Comparison of ENCODE assay signal across 14 cellular contexts in genomic region chr11:9687736-9688494, GRCh38. TPM values are rescaled to one million over a fixed set of nuclear protein-coding genes. Genes with fewer than 3 reads are reported as not detected.
DNase-seq lines count a peak whose midpoint lies in the region; ATAC-seq and TF ChIP-seq lines count a peak whose summit lies in the region.
"Had no signal": no experiment of that assay in that cellular context is flagged by ENCODE, and none has a peak within 500 bp of the region (broad histone marks: within the 10 kb centered on the region; RNA-seq: fewer than 3 reads in every experiment).

No MANE protein-coding gene starts in this region.

- H3K27me3 ChIP-seq in GM23338 (ENCODE audit: insufficient read depth), result no peaks in the 10 kb centered on the region
- H3K27me3 ChIP-seq in gastrocnemius medialis, result no peaks in the 10 kb centered on the region
- H3K27me3 ChIP-seq in PC-9 (ENCODE audit: insufficient read depth, low read depth), result no peaks in the 10 kb centered on the region
- H3K27me3 ChIP-seq: adrenal gland had no signal

- in situ Hi-C loops in gastrocnemius medialis (cut with MboI; ENCODE audit: low sequenced_read_pairs in 4 of 4), result no loop called here

- H3K27ac ChIP-seq in GM23338 (ENCODE audit: low read depth) (peak overlapping the region; percentile 43; the same call in 1 of the 2 replicates), gastrocnemius medialis (peak overlapping the region; percentile 63 to 79 (median 74)), PC-9 (no peak overlapping the region)

- H3K9me3 Mint-ChIP-seq in GM23338, result no peaks in the 10 kb centered on the region

- H2AFZ ChIP-seq in GM23338, result no peak overlapping the region
- no peak overlapping the region for H2AFZ ChIP-seq in PC-9

- H3K79me2 ChIP-seq in GM23338 (replicated peaks; ENCODE audit: insufficient read depth) (peaks cover 82% of the 10 kb centered on the region), PC-9 (ENCODE audit: low read depth) (no peaks in the 10 kb centered on the region)

- no peaks in the 10 kb centered on the region for H3K36me3 Mint-ChIP-seq in GM23338 (ENCODE audit: low read depth)

- no TSS peak for BruUV-seq in PC-9 (replicated peaks; lab: Mats Ljungman, UMichigan)

- H3K4me3 ChIP-seq in GM23338 (no peak overlapping the region), fibroblast of pulmonary artery (replicated peaks; ENCODE audit: low read depth, low read length) (no peak overlapping the region), gastrocnemius medialis (no peak overlapping the region), PC-9 (no peak overlapping the region)
- H3K4me3 ChIP-seq: adrenal gland had no signal

- intact Hi-C loops in gastrocnemius medialis (cut with DNase I; ENCODE audit: low total_unique reads) (no loop called here), PC-9 (cut with micrococcal nuclease; ENCODE audit: unreplicated experiment) (no loop called here)

- CTCF ChIA-PET in PC-9 (lab: Charles Lee), result no interaction called here

- H3K27me3 Mint-ChIP-seq in GM23338 (ENCODE audit: insufficient read depth, low read depth, poor library complexity), result no peaks in the 10 kb centered on the region
- H3K27me3 Mint-ChIP-seq: progenitor cell of endocrine pancreas had no signal

- H3K36me3 ChIP-seq in GM23338 (ENCODE audit: insufficient read depth) (no peaks in the 10 kb centered on the region), gastrocnemius medialis (no peaks in the 10 kb centered on the region), PC-9 (ENCODE audit: low read depth) (no peaks in the 10 kb centered on the region)
- H3K36me3 ChIP-seq: adrenal gland had no signal

- ATAC-seq in GM23338 (no peak), gastrocnemius medialis (no peak), HG03432 (IDR thresholded peaks at IDR 0.05; ENCODE audit: unreplicated experiment) (no peak)
- ATAC-seq: activated CD4-positive, CD25-positive, alpha-beta regulatory T cell treated with anti-CD3 and anti-CD28 coated beads, Interleukin-2, amount 50 U/mL, for 24 hours had no signal

- POLR2A ChIA-PET in PC-9 (lab: Charles Lee; ENCODE audit: unreplicated experiment), result no interaction called here

- H3K27ac Mint-ChIP-seq in GM23338, result no peak overlapping the region
- H3K27ac Mint-ChIP-seq: progenitor cell of endocrine pancreas had no signal

- no peak for TF ChIP-seq POLR2A in gastrocnemius medialis (IDR thresholded peaks at IDR 0.05)

- TF ChIP-seq CTCF in GM23338 (conservative IDR thresholded peaks at IDR 0.05; ENCODE audit: low read depth in 2 of 2), result no peak
- TF ChIP-seq CTCF in fibroblast of pulmonary artery (IDR thresholded peaks at IDR 0.05; ENCODE audit: low read length, missing control alignments), result no peak
- no peak for TF ChIP-seq CTCF in gastrocnemius medialis (IDR thresholded peaks at IDR 0.05 in 4 of 5, conservative IDR thresholded peaks at IDR 0.05 in 1 of 5)
- no peak for TF ChIP-seq CTCF in PC-9 (conservative IDR thresholded peaks at IDR 0.05)

- H3K4me1 Mint-ChIP-seq in GM23338, result peaks cover 20% of the 10 kb centered on the region

- H4K20me1 ChIP-seq in GM23338 (replicated peaks; ENCODE audit: insufficient read depth) (peaks cover 12% of the 10 kb centered on the region; the same call in 1 of the 2 replicates), PC-9 (ENCODE audit: insufficient read depth) (no peaks in the 10 kb centered on the region)

- no peak for DNase-seq in GM23338 (ENCODE audit: low spot score)
- DNase-seq in RPMI7951 (ENCODE audit: low read depth), result peak; percentile 43
- DNase-seq in fibroblast of pulmonary artery (ENCODE audit: low read depth), result peak; percentile 76
- no peak for DNase-seq in gastrocnemius medialis
- no peak for DNase-seq in GM19238 (ENCODE audit: insufficient read length, low spot score)
- no peak for DNase-seq in PC-9
- DNase-seq in AG20443 (ENCODE audit: low spot score), result no peak
- DNase-seq: DMS79 treated with DMSO at 0.1 percent for 48 hours; NCI-H510A treated with DMSO at 0.1 percent for 48 hours; stimulated activated naive CD4-positive, alpha-beta T cell had no signal

- H3K4me1 ChIP-seq in GM23338 (ENCODE audit: insufficient read depth), result peaks cover 41% of the 10 kb centered on the region
- peaks cover 8 to 20% of the 10 kb centered on the region in 2 donors for H3K4me1 ChIP-seq in gastrocnemius medialis
- no peaks in the 10 kb centered on the region for H3K4me1 ChIP-seq in PC-9 (replicated peaks; ENCODE audit: insufficient read depth)

- H3K4me3 Mint-ChIP-seq in GM23338, result no peak overlapping the region

- no peaks in the 10 kb centered on the region; the same call in 1 of the 2 replicates for H3F3A ChIP-seq in GM23338 (replicated peaks; ENCODE audit: low read depth)
- H3F3A ChIP-seq in PC-9 (ENCODE audit: insufficient read depth, low read depth), result no peaks in the 10 kb centered on the region

- no peaks in the 10 kb centered on the region; the same call in 1 of the 2 replicates for H3K9me2 ChIP-seq in GM23338 (ENCODE audit: insufficient read depth)
- no peaks in the 10 kb centered on the region for H3K9me2 ChIP-seq in PC-9 (ENCODE audit: insufficient read depth)

- no peaks in the 10 kb centered on the region for H3K9me3 ChIP-seq in gastrocnemius medialis
- H3K9me3 ChIP-seq in PC-9 (ENCODE audit: insufficient read depth, low read depth), result no peaks in the 10 kb centered on the region
- H3K9me3 ChIP-seq: adrenal gland had no signal

- H3K4me2 ChIP-seq in GM23338 (0 out of 2 replicates have a peak overlapping the region, but pooled peaks have one; percentile 45), PC-9 (no peak overlapping the region)

TF ChIP-seq in GM23338, 12 proteins besides CTCF, POLR2A, EP300 and RAD21 (continues in another document):
- TF ChIP-seq ZNF462 (CRISPR knock-in tag; IDR thresholded peaks at IDR 0.05), result no peak

RNA-seq across cellular contexts. Expression of gene SWAP70, which starts 24.0 kb away (rescaled TPM):
- total RNA-seq in GM23338 (2014; rRNA removed; shearing (Covaris generic)), result 29.0 and 30.3 TPM in 2 replicates
- 28.2 and 33.3 TPM in 2 replicates for polyA plus RNA-seq in GM23338 (2016; fragmentation: Nextera tagmentation; extraction: Ambion mirVana)
- total RNA-seq in RPMI7951 (2014; rRNA removed; shearing (Covaris generic)), result 20.2 and 25.6 TPM in 2 replicates
- 10 to 100 TPM in 1 of 4 donors, 1 to 10 TPM in 3; 6.5 to 14.4 (median 9.1) TPM for total RNA-seq in gastrocnemius medialis
- 13.3 and 18.6 TPM in 2 replicates for total RNA-seq in PC-9 (2021)

Comparison
In these comparisons a context has a peak if more than half of its experiments do, and no peak if none do; other contexts are left out.
1. DNase-seq: peak in RPMI7951 (single experiment) and fibroblast of pulmonary artery (single experiment); none in GM23338 (single experiment), gastrocnemius medialis (0 of 2), GM19238 (single experiment), PC-9 (0 of 2) and AG20443 (single experiment).